In the genomic region with DNA sequence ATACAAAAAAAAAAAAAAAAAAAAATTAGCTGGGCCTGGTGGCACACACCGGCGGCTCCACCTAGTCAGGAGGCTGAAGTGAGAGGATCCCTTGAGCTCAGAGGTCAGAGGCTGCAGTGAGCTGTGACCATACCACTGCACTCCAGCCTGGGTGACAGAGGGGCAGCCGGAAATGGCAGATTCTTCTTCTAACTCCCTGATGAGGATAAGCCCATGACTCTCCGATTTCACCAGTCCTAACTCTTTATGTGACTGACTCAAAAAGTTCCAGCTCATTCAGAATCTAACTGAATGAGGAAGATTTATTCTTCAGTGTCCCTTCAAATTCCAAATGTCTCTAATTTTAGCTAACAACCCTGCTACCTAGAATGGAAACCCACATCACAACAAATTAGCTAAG, we compare ENCODE assay signal across 17 cellular contexts. TPM values are rescaled to one million over a fixed set of nuclear protein-coding genes. Genes with fewer than 3 reads are reported as not detected.
"Had no signal": no experiment of that assay in that cellular context is flagged by ENCODE, and none has a peak within 500 bp of the region (broad histone marks: within the 10 kb centered on the region; RNA-seq: fewer than 3 reads in every experiment).

No MANE protein-coding gene starts in this region.

- FAIRE-seq: colon had no signal

- DNase-seq: activated B cell treated with CpG ODN at 0.5 μM for 24 hours; activated gamma-delta T cell treated with Interleukin-2 at 50 U/mL for 16 hours; activated T-cell treated with anti-CD3 and anti-CD28 coated beads, Interleukin-2, amount 50 U/mL, for 48 hours; amygdala; body of pancreas; caudate nucleus; right cardiac atrium; stimulated activated CD8-positive, alpha-beta memory T cell treated with anti-CD3 and anti-CD28 coated beads, Interleukin-4, amount 100 ng/mL, for 48 hours; stimulated activated naive CD4-positive, alpha-beta T cell treated with Interleukin-2 at 50 U/mL for 16 hours; SW 1271 had no signal

- H3K4me3 ChIP-seq: body of pancreas, smooth muscle cell had no signal

- H3K9me3 Mint-ChIP-seq: activated B cell treated with CpG ODN at 0.5 μM for 24 hours; T-helper 2 cell treated with Interferon-gamma antibody and Interleukin-4, amounts not matched to agents 5 μg/mL and 100 μg/mL, for 36 hours; type B pancreatic cell had no signal

- H3K4me3 Mint-ChIP-seq: activated B cell treated with CpG ODN at 0.5 μM for 24 hours; T-helper 2 cell treated with Interferon-gamma antibody and Interleukin-4, amounts not matched to agents 5 μg/mL and 100 μg/mL, for 36 hours; type B pancreatic cell had no signal

- H3K36me3 Mint-ChIP-seq: type B pancreatic cell had no signal

- H3K27ac Mint-ChIP-seq: activated B cell treated with CpG ODN at 0.5 μM for 24 hours; progenitor cell of endocrine pancreas; T-helper 2 cell treated with Interferon-gamma antibody and Interleukin-4, amounts not matched to agents 5 μg/mL and 100 μg/mL, for 36 hours; type B pancreatic cell had no signal

- H3K4me2 ChIP-seq: smooth muscle cell had no signal

- H3K27ac ChIP-seq: body of pancreas had no signal

- H3K9me3 ChIP-seq: body of pancreas had no signal

RNA-seq across cellular contexts. Expression of a gene that starts 4.3 kb away (rescaled TPM):
- total RNA-seq: activated B cell treated with CpG ODN at 0.5 μM for 24 hours, kidney epithelial cell, mesenteric fat pad, progenitor cell of endocrine pancreas, smooth muscle cell had no signal
- polyA plus RNA-seq: smooth muscle cell had no signal
